ENCODE assay signal across 35 cellular contexts in genomic region chr5:7225826-7226225, GRCh38.
"Had no signal": no experiment of that assay in that cellular context is flagged by ENCODE, and none has a peak within 500 bp of the region (broad histone marks: within the 10 kb centered on the region; RNA-seq: fewer than 3 reads in every experiment).

No MANE protein-coding gene starts in this region.

- H3K27ac ChIP-seq: KMS-11 had no signal

- H3K9me3 ChIP-seq: MG63 had no signal

- DNase-seq: Karpas-422, Kasumi-1, KG1, MG63, MM.1S, MV-4-11, NCI-H1048, NCI-H1092, NCI-H1092 treated with DMSO at 0.1 percent for 48 hours, NCI-H1105, NCI-H1105 treated with DMSO at 0.1 percent for 48 hours, NCI-H1417, NCI-H1417 treated with DMSO at 0.1 percent for 48 hours, NCI-H1436, NCI-H1436 treated with DMSO at 0.1 percent for 48 hours, NCI-H146, NCI-H1694, NCI-H1694 treated with DMSO at 0.1 percent for 48 hours, NCI-H187, NCI-H187 treated with DMSO at 0.1 percent for 48 hours, NCI-H1930, NCI-H2029, NCI-H2029 treated with DMSO at 0.1 percent for 48 hours, NCI-H2081, NCI-H2081 treated with DMSO at 0.1 percent for 48 hours, NCI-H2107, NCI-H2171, NCI-H2171 treated with DMSO at 0.1 percent for 48 hours, NCI-H2227 treated with DMSO at 0.1 percent for 48 hours, NCI-H226, NCI-H345, NCI-H446, NCI-H446 treated with DMSO at 0.1 percent for 48 hours, NCI-H510A had no signal

- H3K36me3 ChIP-seq: MG63 had no signal

- H3K4me3 ChIP-seq: MG63 had no signal

- H3K27me3 ChIP-seq: MG63 had no signal
